Comparison of ENCODE assay signal across 8 cellular contexts in the genomic region with DNA sequence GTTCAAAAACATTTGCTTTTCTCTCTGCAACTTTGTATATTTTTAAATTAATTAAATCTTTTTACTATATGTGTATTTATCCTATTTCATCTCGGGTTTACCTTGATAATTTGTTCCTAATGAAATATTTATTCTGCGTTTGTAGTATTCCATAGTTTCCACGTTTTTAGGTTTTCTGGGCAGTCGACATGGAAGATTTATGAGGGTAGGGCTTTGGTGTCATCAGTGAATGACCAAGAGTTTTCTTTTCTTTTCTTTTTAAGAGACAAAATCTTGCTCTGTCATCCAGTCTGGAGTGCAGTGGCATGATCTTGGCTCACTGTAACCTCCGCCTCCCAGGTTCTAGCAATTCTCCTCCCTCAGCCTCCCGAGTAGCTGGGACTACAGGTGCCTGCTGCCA.
"Had no signal": no experiment of that assay in that cellular context is flagged by ENCODE, and none has a peak within 500 bp of the region (broad histone marks: within the 10 kb centered on the region; RNA-seq: fewer than 3 reads in every experiment).

No MANE protein-coding gene starts in this region.

- H3K4me3 ChIP-seq: GM12878 had no signal

- DNase-seq: GDM1, GF-D8 had no signal

- ATAC-seq: GM12878 had no signal

- FAIRE-seq: G401.6, GM12878, GM12891, GM12892, GM18507, GM19239 had no signal
